2 cellular contexts compared by ENCODE assay signal in the genomic region with DNA sequence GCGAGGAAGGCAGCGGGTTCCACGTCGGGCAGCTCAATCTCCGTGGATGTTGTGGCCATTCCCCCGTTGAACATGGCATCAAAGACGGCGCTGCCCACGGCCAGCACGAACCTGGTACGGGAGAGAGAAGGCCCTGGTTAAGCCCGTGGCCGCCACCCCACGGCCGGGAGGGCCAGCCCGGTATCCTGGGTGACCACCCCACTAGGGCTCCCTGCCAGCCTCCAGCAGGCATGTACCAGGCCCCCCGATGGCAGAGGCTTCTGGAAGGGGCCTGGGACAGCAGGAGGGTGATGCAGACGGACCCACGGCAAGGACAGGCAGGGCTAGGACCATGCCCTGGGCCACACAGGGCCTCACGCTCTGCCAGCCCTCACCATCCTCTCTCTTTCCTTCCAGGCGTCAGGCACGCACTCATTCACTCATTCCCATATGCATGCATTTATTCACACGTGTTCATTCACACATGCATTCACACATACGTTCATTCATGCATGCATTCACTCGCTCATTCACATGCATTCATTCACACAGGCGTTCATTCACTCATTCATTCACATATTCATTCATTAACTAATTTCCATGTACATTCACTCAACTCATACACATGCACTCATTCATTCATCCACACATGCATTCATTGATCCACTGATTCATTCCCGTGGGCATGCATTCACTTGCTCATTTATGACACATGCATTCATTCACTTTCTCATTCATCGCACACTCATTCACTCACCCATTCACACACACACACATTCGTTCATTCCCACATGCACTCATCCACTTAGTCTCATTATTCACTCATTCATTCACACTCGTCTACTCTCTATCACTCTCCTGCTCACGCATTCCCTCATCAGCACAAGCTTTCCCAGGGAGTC.
TF ChIP-seq lines count a peak whose summit lies in the region.

No MANE protein-coding gene starts in this region.

TF ChIP-seq in HepG2, 621 proteins besides CTCF, POLR2A, EP300 and RAD21:
- TF ChIP-seq AGO2 (optimal IDR thresholded peaks at IDR 0.05; ENCODE audit: low read depth, low read length), result peak; percentile 88
- TF ChIP-seq POLR2AphosphoS5 (IDR thresholded peaks at IDR 0.05; ENCODE audit: low read depth, low read length), result 0 out of 2 replicates have a peak, but pooled peaks have one; percentile 26
- TF ChIP-seq, protein P1, sequence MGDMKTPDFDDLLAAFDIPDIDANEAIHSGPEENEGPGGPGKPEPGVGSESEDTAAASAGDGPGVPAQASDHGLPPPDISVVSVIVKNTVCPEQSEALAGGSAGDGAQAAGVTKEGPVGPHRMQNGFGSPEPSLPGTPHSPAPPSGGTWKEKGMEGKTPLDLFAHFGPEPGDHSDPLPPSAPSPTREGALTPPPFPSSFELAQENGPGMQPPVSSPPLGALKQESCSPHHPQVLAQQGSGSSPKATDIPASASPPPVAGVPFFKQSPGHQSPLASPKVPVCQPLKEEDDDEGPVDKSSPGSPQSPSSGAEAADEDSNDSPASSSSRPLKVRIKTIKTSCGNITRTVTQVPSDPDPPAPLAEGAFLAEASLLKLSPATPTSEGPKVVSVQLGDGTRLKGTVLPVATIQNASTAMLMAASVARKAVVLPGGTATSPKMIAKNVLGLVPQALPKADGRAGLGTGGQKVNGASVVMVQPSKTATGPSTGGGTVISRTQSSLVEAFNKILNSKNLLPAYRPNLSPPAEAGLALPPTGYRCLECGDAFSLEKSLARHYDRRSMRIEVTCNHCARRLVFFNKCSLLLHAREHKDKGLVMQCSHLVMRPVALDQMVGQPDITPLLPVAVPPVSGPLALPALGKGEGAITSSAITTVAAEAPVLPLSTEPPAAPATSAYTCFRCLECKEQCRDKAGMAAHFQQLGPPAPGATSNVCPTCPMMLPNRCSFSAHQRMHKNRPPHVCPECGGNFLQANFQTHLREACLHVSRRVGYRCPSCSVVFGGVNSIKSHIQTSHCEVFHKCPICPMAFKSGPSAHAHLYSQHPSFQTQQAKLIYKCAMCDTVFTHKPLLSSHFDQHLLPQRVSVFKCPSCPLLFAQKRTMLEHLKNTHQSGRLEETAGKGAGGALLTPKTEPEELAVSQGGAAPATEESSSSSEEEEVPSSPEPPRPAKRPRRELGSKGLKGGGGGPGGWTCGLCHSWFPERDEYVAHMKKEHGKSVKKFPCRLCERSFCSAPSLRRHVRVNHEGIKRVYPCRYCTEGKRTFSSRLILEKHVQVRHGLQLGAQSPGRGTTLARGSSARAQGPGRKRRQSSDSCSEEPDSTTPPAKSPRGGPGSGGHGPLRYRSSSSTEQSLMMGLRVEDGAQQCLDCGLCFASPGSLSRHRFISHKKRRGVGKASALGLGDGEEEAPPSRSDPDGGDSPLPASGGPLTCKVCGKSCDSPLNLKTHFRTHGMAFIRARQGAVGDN (CRISPR knock-in tag; IDR thresholded peaks at IDR 0.05), result peak; percentile 12; the same call in 1 of the 2 replicates
- peak; percentile 32; the same call in 1 of the 2 replicates for TF ChIP-seq DNMT1 (CRISPR knock-in tag; IDR thresholded peaks at IDR 0.05)
- TF ChIP-seq, protein P2, sequence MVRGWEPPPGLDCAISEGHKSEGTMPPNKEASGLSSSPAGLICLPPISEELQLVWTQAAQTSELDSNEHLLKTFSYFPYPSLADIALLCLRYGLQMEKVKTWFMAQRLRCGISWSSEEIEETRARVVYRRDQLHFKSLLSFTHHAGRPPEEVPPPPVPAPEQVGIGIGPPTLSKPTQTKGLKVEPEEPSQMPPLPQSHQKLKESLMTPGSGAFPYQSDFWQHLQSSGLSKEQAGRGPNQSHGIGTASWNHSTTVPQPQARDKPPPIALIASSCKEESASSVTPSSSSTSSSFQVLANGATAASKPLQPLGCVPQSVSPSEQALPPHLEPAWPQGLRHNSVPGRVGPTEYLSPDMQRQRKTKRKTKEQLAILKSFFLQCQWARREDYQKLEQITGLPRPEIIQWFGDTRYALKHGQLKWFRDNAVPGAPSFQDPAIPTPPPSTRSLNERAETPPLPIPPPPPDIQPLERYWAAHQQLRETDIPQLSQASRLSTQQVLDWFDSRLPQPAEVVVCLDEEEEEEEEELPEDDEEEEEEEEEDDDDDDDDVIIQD (CRISPR knock-in tag; IDR thresholded peaks at IDR 0.05; ENCODE audit: low read depth), result no peak
- TF ChIP-seq NFE2L2 (IDR thresholded peaks at IDR 0.05; ENCODE audit: low read length), result no peak
- no peak for TF ChIP-seq ZNF670 (CRISPR knock-in tag; IDR thresholded peaks at IDR 0.05; ENCODE audit: borderline replicate concordance)
- peak; percentile 61 for TF ChIP-seq RBM22 (optimal IDR thresholded peaks at IDR 0.05; ENCODE audit: low read length)
- peak; percentile 77 for TF ChIP-seq TARDBP (CRISPR knock-in tag; IDR thresholded peaks at IDR 0.05)
- TF ChIP-seq, protein P3, sequence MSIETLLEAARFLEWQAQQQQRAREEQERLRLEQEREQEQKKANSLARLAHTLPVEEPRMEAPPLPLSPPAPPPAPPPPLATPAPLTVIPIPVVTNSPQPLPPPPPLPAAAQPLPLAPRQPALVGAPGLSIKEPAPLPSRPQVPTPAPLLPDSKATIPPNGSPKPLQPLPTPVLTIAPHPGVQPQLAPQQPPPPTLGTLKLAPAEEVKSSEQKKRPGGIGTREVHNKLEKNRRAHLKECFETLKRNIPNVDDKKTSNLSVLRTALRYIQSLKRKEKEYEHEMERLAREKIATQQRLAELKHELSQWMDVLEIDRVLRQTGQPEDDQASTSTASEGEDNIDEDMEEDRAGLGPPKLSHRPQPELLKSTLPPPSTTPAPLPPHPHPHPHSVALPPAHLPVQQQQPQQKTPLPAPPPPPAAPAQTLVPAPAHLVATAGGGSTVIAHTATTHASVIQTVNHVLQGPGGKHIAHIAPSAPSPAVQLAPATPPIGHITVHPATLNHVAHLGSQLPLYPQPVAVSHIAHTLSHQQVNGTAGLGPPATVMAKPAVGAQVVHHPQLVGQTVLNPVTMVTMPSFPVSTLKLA (IDR thresholded peaks at IDR 0.05), result 0 out of 2 replicates have a peak, but pooled peaks have one; percentile 17

TF ChIP-seq in GM12878, 131 proteins besides CTCF, POLR2A, EP300 and RAD21:
- TF ChIP-seq GABPA (IDR thresholded peaks at IDR 0.05; ENCODE audit: low read depth) (no peak), ZNF24 (IDR thresholded peaks at IDR 0.05) (peak; percentile 88), TAF1 (IDR thresholded peaks at IDR 0.05; ENCODE audit: borderline replicate concordance, low read depth, low read length) (no peak), ZNF622 (IDR thresholded peaks at IDR 0.05) (no peak), BRCA1 (IDR thresholded peaks at IDR 0.05; ENCODE audit: low read depth, low read length) (no peak), SIN3A (IDR thresholded peaks at IDR 0.05; ENCODE audit: low read depth, low read length) (no peak), RUNX3 (IDR thresholded peaks at IDR 0.05; ENCODE audit: low read length) (no peak), EED (IDR thresholded peaks at IDR 0.05; ENCODE audit: low read depth) (no peak), EZH2 (IDR thresholded peaks at IDR 0.05; ENCODE audit: borderline replicate concordance, control insufficient read depth, low read depth, low read length) (no peak), ZZZ3 (IDR thresholded peaks at IDR 0.05; ENCODE audit: control insufficient read depth, insufficient read length, low read depth) (no peak)
- TF ChIP-seq, protein P4, sequence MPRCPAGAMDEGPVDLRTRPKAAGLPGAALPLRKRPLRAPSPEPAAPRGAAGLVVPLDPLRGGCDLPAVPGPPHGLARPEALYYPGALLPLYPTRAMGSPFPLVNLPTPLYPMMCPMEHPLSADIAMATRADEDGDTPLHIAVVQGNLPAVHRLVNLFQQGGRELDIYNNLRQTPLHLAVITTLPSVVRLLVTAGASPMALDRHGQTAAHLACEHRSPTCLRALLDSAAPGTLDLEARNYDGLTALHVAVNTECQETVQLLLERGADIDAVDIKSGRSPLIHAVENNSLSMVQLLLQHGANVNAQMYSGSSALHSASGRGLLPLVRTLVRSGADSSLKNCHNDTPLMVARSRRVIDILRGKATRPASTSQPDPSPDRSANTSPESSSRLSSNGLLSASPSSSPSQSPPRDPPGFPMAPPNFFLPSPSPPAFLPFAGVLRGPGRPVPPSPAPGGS (IDR thresholded peaks at IDR 0.05; ENCODE audit: borderline replicate concordance, insufficient read depth, low read depth, low read length, poor library complexity, severe bottlenecking), result peak; percentile 67
- TF ChIP-seq, protein P1 (IDR thresholded peaks at IDR 0.05), result no peak
- TF ChIP-seq, protein P5, sequence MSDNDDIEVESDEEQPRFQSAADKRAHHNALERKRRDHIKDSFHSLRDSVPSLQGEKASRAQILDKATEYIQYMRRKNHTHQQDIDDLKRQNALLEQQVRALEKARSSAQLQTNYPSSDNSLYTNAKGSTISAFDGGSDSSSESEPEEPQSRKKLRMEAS (IDR thresholded peaks at IDR 0.05; ENCODE audit: low read depth, low read length), result no peak
